Comparison of ENCODE assay signal across 8 cellular contexts in genomic region chr1:206909883-206910318, GRCh38. TPM values are rescaled to one million over a fixed set of nuclear protein-coding genes. Genes with fewer than 3 reads are reported as not detected.
DNase-seq lines count a peak whose midpoint lies in the region; ATAC-seq, FAIRE-seq and TF ChIP-seq lines count a peak whose summit lies in the region.

No MANE protein-coding gene starts in this region.

- H2AFZ ChIP-seq in ACC112 (ENCODE audit: low read length, unreplicated experiment), result no peak overlapping the region

- DNase-seq in NCI-H2227 (lab: John Stamatoyannopoulos, UW; ENCODE audit: unreplicated experiment) (no peak), D721Med (ENCODE audit: insufficient read length, low spot score) (no peak)

- no peaks in the 10 kb centered on the region for H3K79me2 ChIP-seq in ACC112 (ENCODE audit: control insufficient read depth, insufficient read depth, low read length, unreplicated experiment)

- no peaks in the 10 kb centered on the region for H3K9me3 Mint-ChIP-seq in IgD-negative memory B cell

- peaks cover 8% of the 10 kb centered on the region for H3K36me3 Mint-ChIP-seq in IgD-negative memory B cell

- peak overlapping the region; percentile 71 for H3K4me3 ChIP-seq in ACC112 (ENCODE audit: low read depth, low read length)
- no peak overlapping the region for H3K4me3 ChIP-seq in endocrine pancreas (ENCODE audit: control insufficient read depth, insufficient read depth, low read length)
- peak overlapping the region; percentile 39 to 50 for H3K4me3 ChIP-seq in muscle layer of colon (ENCODE audit: low read depth in 1 of 2, low read length in 2 of 2)

- H3K9me3 ChIP-seq in endocrine pancreas (ENCODE audit: control insufficient read depth, low read length), result no peaks in the 10 kb centered on the region
- no peaks in the 10 kb centered on the region for H3K9me3 ChIP-seq in muscle layer of colon (ENCODE audit: low read length)

- no peak for FAIRE-seq in D721Med (lab: Jason Lieb, UNC)

- peak overlapping the region in 3 of 4 donors; percentile 55 to 71 (median 58) for H3K4me3 Mint-ChIP-seq in IgD-negative memory B cell

- peak overlapping the region; percentile 67 to 87 (median 81) for H3K27ac Mint-ChIP-seq in IgD-negative memory B cell

- peak overlapping the region; percentile 15 for H3K9ac ChIP-seq in endocrine pancreas (ENCODE audit: control insufficient read depth, insufficient read depth, low read length)
- H3K9ac ChIP-seq in muscle layer of colon (ENCODE audit: low read length), result no peak overlapping the region

- H3K27me3 ChIP-seq in ACC112 (ENCODE audit: insufficient read depth, low read length) (peaks cover 39% of the 10 kb centered on the region), endocrine pancreas (ENCODE audit: control insufficient read depth, insufficient read depth, low read length) (no peaks in the 10 kb centered on the region), muscle layer of colon (ENCODE audit: control insufficient read depth in 1 of 2, insufficient read depth in 2 of 2, low read length in 2 of 2) (peaks cover 6 to 15% of the 10 kb centered on the region in 2 donors)

- no peaks in the 10 kb centered on the region for H3K27me3 Mint-ChIP-seq in IgD-negative memory B cell

- H3K36me3 ChIP-seq in ACC112 (ENCODE audit: insufficient read depth, low read length) (no peaks in the 10 kb centered on the region), endocrine pancreas (ENCODE audit: control insufficient read depth, insufficient read depth, low read length) (no peaks in the 10 kb centered on the region), muscle layer of colon (ENCODE audit: insufficient read depth, low read length) (no peaks in the 10 kb centered on the region)

- no peak for ATAC-seq in activated CD4-positive, CD25-positive, alpha-beta regulatory T cell treated with anti-CD3 and anti-CD28 coated beads, Interleukin-2, amount 50 U/mL, for 24 hours
- ATAC-seq in HG02938 (IDR thresholded peaks at IDR 0.05; ENCODE audit: unreplicated experiment), result no peak

- H3K27ac ChIP-seq in ACC112 (ENCODE audit: low read depth, low read length) (no peak overlapping the region), muscle layer of colon (ENCODE audit: low read depth, low read length) (no peak overlapping the region)

- H3K4me1 ChIP-seq in ACC112 (ENCODE audit: control insufficient read depth, insufficient read depth, low read length, unreplicated experiment), result peaks cover 10% of the 10 kb centered on the region
- no peaks in the 10 kb centered on the region for H3K4me1 ChIP-seq in endocrine pancreas (ENCODE audit: control insufficient read depth, insufficient read depth, low read length)
- H3K4me1 ChIP-seq in muscle layer of colon (ENCODE audit: insufficient read depth, low read length), result no peaks in the 10 kb centered on the region

- peaks cover 62 to 81% (median 70%) of the 10 kb centered on the region in 3 donors for H3K4me1 Mint-ChIP-seq in IgD-negative memory B cell

- no peak for TF ChIP-seq CTCF in D721Med (IDR thresholded peaks at IDR 0.05; ENCODE audit: insufficient read depth, missing control alignments)

RNA-seq across cellular contexts. Expression of gene FCMR, which starts 11.8 kb away (rescaled TPM):
- 1,091 TPM for polyA plus RNA-seq in IgD-negative memory B cell

RNA-seq across cellular contexts. Expression of gene IL24, which starts 12.7 kb away (rescaled TPM):
- polyA plus RNA-seq in IgD-negative memory B cell, result 43.5 TPM

RNA-seq across cellular contexts. Expression of gene PIGR, which starts 36.4 kb away (rescaled TPM):
- 0.40 TPM for polyA plus RNA-seq in IgD-negative memory B cell

RNA-seq across cellular contexts. Expression of gene IL20, which starts 44.5 kb away (rescaled TPM):
- polyA plus RNA-seq in IgD-negative memory B cell, result not detected
